1 cellular context compared by ENCODE assay signal in the genomic region with DNA sequence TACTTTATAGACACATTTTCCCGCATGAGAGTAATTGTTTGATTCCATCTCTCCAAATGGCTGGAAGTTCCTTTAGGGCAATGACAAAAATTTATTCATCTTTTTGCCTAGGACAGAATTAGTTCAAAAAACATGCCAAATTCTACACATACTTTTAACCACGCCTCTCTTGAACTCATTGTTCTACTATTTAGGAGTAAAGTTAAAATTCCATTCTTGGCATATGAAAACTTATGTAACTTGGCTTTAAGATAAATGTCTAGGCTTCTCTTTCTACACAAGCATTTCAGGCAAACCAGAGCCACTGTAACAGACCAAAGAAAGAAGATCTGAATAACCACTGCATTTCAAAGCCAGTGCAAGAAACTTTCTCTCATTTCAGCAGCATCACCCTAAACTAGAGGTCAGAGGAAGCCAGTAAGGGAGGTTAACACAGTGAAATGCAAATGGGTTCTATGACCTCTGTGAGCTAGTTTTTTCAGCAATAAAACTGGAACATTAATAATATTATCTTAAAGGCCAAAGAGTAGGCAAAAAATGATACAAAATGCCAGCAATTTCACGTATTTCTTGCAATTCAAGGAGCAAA.
TF ChIP-seq lines count a peak whose summit lies in the region.

No MANE protein-coding gene starts in this region.

TF ChIP-seq in SK-N-SH, 30 proteins besides CTCF, POLR2A, EP300 and RAD21 (continued from another document):
- TF ChIP-seq, protein P1, sequence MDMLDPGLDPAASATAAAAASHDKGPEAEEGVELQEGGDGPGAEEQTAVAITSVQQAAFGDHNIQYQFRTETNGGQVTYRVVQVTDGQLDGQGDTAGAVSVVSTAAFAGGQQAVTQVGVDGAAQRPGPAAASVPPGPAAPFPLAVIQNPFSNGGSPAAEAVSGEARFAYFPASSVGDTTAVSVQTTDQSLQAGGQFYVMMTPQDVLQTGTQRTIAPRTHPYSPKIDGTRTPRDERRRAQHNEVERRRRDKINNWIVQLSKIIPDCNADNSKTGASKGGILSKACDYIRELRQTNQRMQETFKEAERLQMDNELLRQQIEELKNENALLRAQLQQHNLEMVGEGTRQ (IDR thresholded peaks at IDR 0.05; ENCODE audit: borderline replicate concordance, low read depth, low read length) = no peak
- TF ChIP-seq RCOR1 (IDR thresholded peaks at IDR 0.05; ENCODE audit: low read length) = no peak
- no peak for TF ChIP-seq MEF2A (IDR thresholded peaks at IDR 0.05; ENCODE audit: borderline replicate concordance, low read depth)
- no peak for TF ChIP-seq YY1 (IDR thresholded peaks at IDR 0.05; ENCODE audit: low read depth)
- TF ChIP-seq RFX5 (IDR thresholded peaks at IDR 0.05; ENCODE audit: low read length) = no peak
- TF ChIP-seq SMC3 (IDR thresholded peaks at IDR 0.05; ENCODE audit: low read depth, low read length) = no peak
